Comparison of ENCODE assay signal across 18 cellular contexts in genomic region chr17:47989159-47989558, GRCh38. TPM values are rescaled to one million over a fixed set of nuclear protein-coding genes. Genes with fewer than 3 reads are reported as not detected.
A peak's percentile ranks its signal among the peaks of the same experiment; 100 is the strongest.
DNase-seq lines count a peak whose midpoint lies in the region; ATAC-seq and TF ChIP-seq lines count a peak whose summit lies in the region.
"Had no signal": no experiment of that assay in that cellular context is flagged by ENCODE, and none has a peak within 500 bp of the region (broad histone marks: within the 10 kb centered on the region; RNA-seq: fewer than 3 reads in every experiment).

No MANE protein-coding gene starts in this region.

- H3K36me3 Mint-ChIP-seq in nephron progenitor cell (ENCODE audit: low read depth), result peaks cover 13% of the 10 kb centered on the region

- no peak overlapping the region for H3K4me3 Mint-ChIP-seq in nephron progenitor cell
- H3K4me3 Mint-ChIP-seq: CD4-positive, alpha-beta T cell had no signal

- peaks cover 84% of the 10 kb centered on the region for H3K4me1 Mint-ChIP-seq in nephron progenitor cell

- peak overlapping the region; percentile 19 for H3K27ac Mint-ChIP-seq in nephron progenitor cell
- H3K27ac Mint-ChIP-seq: CD4-positive, alpha-beta T cell had no signal

- H3K9me3 ChIP-seq in cardiac muscle cell (ENCODE audit: low read depth) (no peaks in the 10 kb centered on the region), heart right ventricle (no peaks in the 10 kb centered on the region)
- H3K9me3 ChIP-seq: A549, Peyer's patch had no signal

- no peak for ATAC-seq in heart right ventricle
- no peak for ATAC-seq in HG03460 (IDR thresholded peaks at IDR 0.05; ENCODE audit: unreplicated experiment)
- ATAC-seq: A549, HCT116 had no signal

- H3K27me3 ChIP-seq in cardiac muscle cell (no peaks in the 10 kb centered on the region), heart right ventricle (peaks cover 0 to 6% (median 0%) of the 10 kb centered on the region in 7 donors)
- H3K27me3 ChIP-seq: Peyer's patch had no signal

- no peak for TF ChIP-seq CTCF in cardiac muscle cell (IDR thresholded peaks at IDR 0.05; ENCODE audit: low read depth, low read length)
- TF ChIP-seq CTCF in heart right ventricle (IDR thresholded peaks at IDR 0.05), result no peak
- no peak for TF ChIP-seq CTCF in nephron progenitor cell (IDR thresholded peaks at IDR 0.05)

- H3K27me3 Mint-ChIP-seq in nephron progenitor cell (ENCODE audit: low read depth, poor library complexity), result peaks cover 16% of the 10 kb centered on the region
- H3K27me3 Mint-ChIP-seq: CD4-positive, alpha-beta T cell had no signal

- H3K4me1 ChIP-seq in cardiac muscle cell (ENCODE audit: low read depth), result peaks cover 44% of the 10 kb centered on the region
- H3K4me1 ChIP-seq in heart right ventricle, result peaks cover 0 to 23% (median 16%) of the 10 kb centered on the region in 9 donors
- H3K4me1 ChIP-seq: A549, Peyer's patch had no signal

- peak overlapping the region; percentile 67 for H3K27ac ChIP-seq in cardiac muscle cell
- no peak overlapping the region for H3K27ac ChIP-seq in heart right ventricle
- H3K27ac ChIP-seq: A549, Peyer's patch had no signal

- H3K4me3 ChIP-seq in cardiac muscle cell (no peak overlapping the region), heart right ventricle (no peak overlapping the region)
- H3K4me3 ChIP-seq: A549, Peyer's patch had no signal

- intact Hi-C loops in heart right ventricle (cut with DNase I), result no loop called here

- no peak for DNase-seq in cardiac muscle cell (ENCODE audit: low read depth in 1 of 2, low spot score in 1 of 2)
- DNase-seq in heart right ventricle, result no peak
- peak; percentile 38 for DNase-seq in cerebellar cortex (ENCODE audit: low spot score)
- DNase-seq in nephron progenitor cell, result no peak
- DNase-seq in activated CD4-positive, CD25-positive, alpha-beta regulatory T cell treated with anti-CD3 and anti-CD28 coated beads, Interleukin-2, amount 50 U/mL, for 72 hours, result no peak
- no peak for DNase-seq in glomerular visceral epithelial cell (ENCODE audit: extremely low spot score)
- no peak for DNase-seq in SW 1271 (lab: John Stamatoyannopoulos, UW)
- DNase-seq: AML-193; CD4-positive, alpha-beta T cell; DMS79; IMR-90; NCI-H345; Peyer's patch; SHP77 had no signal

- H3K36me3 ChIP-seq in cardiac muscle cell, result no peaks in the 10 kb centered on the region
- H3K36me3 ChIP-seq in heart right ventricle, result peaks cover 0 to 14% (median 0%) of the 10 kb centered on the region in 9 donors

- H3K9me3 Mint-ChIP-seq in nephron progenitor cell, result no peaks in the 10 kb centered on the region
- H3K9me3 Mint-ChIP-seq: CD4-positive, alpha-beta T cell had no signal

- WGBS in heart right ventricle, 2 donors, result 68 to 69% methylated on average over 10 of the region's 10 CpGs

RNA-seq across cellular contexts. Expression of gene CDK5RAP3, which starts 18.2 kb away (rescaled TPM):
- total RNA-seq in cardiac muscle cell, result 81.8 and 121 TPM in 2 replicates
- 137 and 158 TPM in 2 replicates for polyA plus RNA-seq in cardiac muscle cell
- 10 to 100 TPM; 44.0 to 71.2 (median 62.3) TPM for total RNA-seq in heart right ventricle
- polyA plus RNA-seq in heart right ventricle, result 100 to 1,000 TPM in 1 of 2 donors, 10 to 100 TPM in 1; 69.9 to 143 TPM

RNA-seq across cellular contexts. Expression of gene PRR15L, which starts 31.5 kb away (rescaled TPM):
- not detected in 2 replicates for total RNA-seq in cardiac muscle cell
- polyA plus RNA-seq in cardiac muscle cell, result 0.22 TPM in 1 of 2 replicates, not detected in the other
- total RNA-seq in heart right ventricle, result not detected
- polyA plus RNA-seq in heart right ventricle, result not detected
- total RNA-seq: CD4-positive, alpha-beta T cell; G401; IMR-90 had no signal
- polyA plus RNA-seq: IMR-90 had no signal

RNA-seq across cellular contexts. Expression of gene PNPO, which starts 47.8 kb away (rescaled TPM):
- total RNA-seq in cardiac muscle cell (11.7 and 12.9 TPM in 2 replicates), heart right ventricle (10 to 100 TPM; 22.8 to 37.0 (median 31.5) TPM)
- polyA plus RNA-seq in cardiac muscle cell (12.9 and 15.6 TPM in 2 replicates), heart right ventricle (10 to 100 TPM in 1 of 2 donors, 1 to 10 TPM in 1; 9.5 to 10.9 TPM)

RNA-seq across cellular contexts. Expression of gene COPZ2, which starts 48.4 kb away (rescaled TPM):
- total RNA-seq in cardiac muscle cell (10.8 and 14.4 TPM in 2 replicates), heart right ventricle (10 to 100 TPM; 45.3 to 67.3 (median 60.7) TPM)
- polyA plus RNA-seq in cardiac muscle cell (23.5 and 36.1 TPM in 2 replicates), heart right ventricle (10 to 100 TPM; 17.5 to 54.1 TPM)
- total RNA-seq: G401 had no signal

RNA-seq across cellular contexts. Expression of gene NFE2L1, which starts 59.0 kb away (rescaled TPM):
- total RNA-seq in cardiac muscle cell, result 96.4 and 122 TPM in 2 replicates
- polyA plus RNA-seq in cardiac muscle cell, result 56.0 and 56.7 TPM in 2 replicates
- 1,000 to 10,000 TPM in 1 of 10 donors, 100 to 1,000 TPM in 9; 443 to 1,033 (median 704) TPM for total RNA-seq in heart right ventricle
- polyA plus RNA-seq in heart right ventricle, result 100 to 1,000 TPM; 108 to 251 TPM
